ENCODE assay signal across 14 cellular contexts in genomic region chr10:95475003-95475383, GRCh38.
DNase-seq lines count a peak whose midpoint lies in the region; ATAC-seq and TF ChIP-seq lines count a peak whose summit lies in the region.
"Had no signal": no experiment of that assay in that cellular context is flagged by ENCODE, and none has a peak within 500 bp of the region (broad histone marks: within the 10 kb centered on the region; RNA-seq: fewer than 3 reads in every experiment).

No MANE protein-coding gene starts in this region.

- H3K4me3 Mint-ChIP-seq in Caco-2 (ENCODE audit: unreplicated experiment), result peak overlapping the region; percentile 25
- H3K4me3 Mint-ChIP-seq: central memory CD8-positive, alpha-beta T cell; naive thymus-derived CD8-positive, alpha-beta T cell; T-helper 17 cell had no signal

- H3K36me3 Mint-ChIP-seq in Caco-2 (ENCODE audit: insufficient read depth, unreplicated experiment), result no peaks in the 10 kb centered on the region
- H3K36me3 Mint-ChIP-seq: naive thymus-derived CD8-positive, alpha-beta T cell had no signal

- POLR2A ChIA-PET in Caco-2 (lab: Charles Lee), result interaction anchor here (1.2 kb wide), 1 partner anchor 29 kb away, joined by 5 read pairs; no protein-coding TSS in a partner anchor

- peak overlapping the region; percentile 83 for H3K27ac Mint-ChIP-seq in Caco-2 (ENCODE audit: unreplicated experiment)
- H3K27ac Mint-ChIP-seq: naive thymus-derived CD8-positive, alpha-beta T cell; T-helper 17 cell had no signal

- H3K27me3 ChIP-seq in Caco-2 (replicated peaks; ENCODE audit: control insufficient read depth, insufficient read depth, low read length), result no peaks in the 10 kb centered on the region
- H3K27me3 ChIP-seq in skeletal muscle tissue (ENCODE audit: control insufficient read depth in 3 of 3, insufficient read depth in 3 of 3, low read length in 3 of 3), result no peaks in the 10 kb centered on the region

- H3K27ac ChIP-seq in skeletal muscle tissue (ENCODE audit: low read depth, low read length), result peak overlapping the region; percentile 92
- H3K27ac ChIP-seq: PC-9 had no signal

- peaks cover 91% of the 10 kb centered on the region for H3K4me1 ChIP-seq in Caco-2
- H3K4me1 ChIP-seq in skeletal muscle tissue (ENCODE audit: control insufficient read depth in 3 of 3, insufficient read depth in 3 of 3, low read length in 3 of 3), result peaks cover 55 to 78% (median 68%) of the 10 kb centered on the region in 3 donors

- no peaks in the 10 kb centered on the region for H3K27me3 Mint-ChIP-seq in Caco-2 (ENCODE audit: insufficient read depth, unreplicated experiment)

- TF ChIP-seq CTCF in Caco-2 (IDR thresholded peaks at IDR 0.05; ENCODE audit: insufficient read depth in 1 of 2, low read depth in 1 of 2, low read length in 1 of 2, severe bottlenecking in 1 of 2, unreplicated experiment in 1 of 2), result no peak

- intact Hi-C loops in Caco-2 (cut with micrococcal nuclease; ENCODE audit: unreplicated experiment), result no loop called here
- intact Hi-C loops in left colon (cut with DNase I, micrococcal nuclease), result no loop called here

- CTCF ChIA-PET in Caco-2 (lab: Charles Lee), result interaction anchor here (0.8 to 1.3 kb wide), 3 partner anchors 18 to 123 kb away, joined by 3 to 5 read pairs (median 4); no protein-coding TSS in a partner anchor

- TSS peak; percentile 65 for BruUV-seq in Caco-2 (replicated peaks; lab: Mats Ljungman, UMichigan)

- peaks cover 58% of the 10 kb centered on the region for H3K4me1 Mint-ChIP-seq in Caco-2 (ENCODE audit: low read depth, unreplicated experiment)
- H3K4me1 Mint-ChIP-seq: central memory CD8-positive, alpha-beta T cell; naive thymus-derived CD8-positive, alpha-beta T cell had no signal

- no peak for DNase-seq in Caco-2
- DNase-seq in cerebellar cortex (ENCODE audit: low spot score), result peak; percentile 37
- peak in 1 of 2 donors; percentile 18 for DNase-seq in left colon
- DNase-seq in NCI-H2081 (lab: John Stamatoyannopoulos, UW), result no peak
- DNase-seq: activated CD4-positive, alpha-beta T cell treated with anti-CD3 and anti-CD28 coated beads, Interleukin-2, amount 50 U/mL, for 4 hours; activated gamma-delta T cell; naive thymus-derived CD8-positive, alpha-beta T cell; PC-9; T-helper 17 cell had no signal

- peak overlapping the region in 2 of 3 donors; percentile 29 to 41 for H3K9ac ChIP-seq in skeletal muscle tissue (ENCODE audit: low read depth in 1 of 3, low read length in 3 of 3)

- no peaks in the 10 kb centered on the region for H3K9me3 Mint-ChIP-seq in Caco-2 (ENCODE audit: unreplicated experiment)
- H3K9me3 Mint-ChIP-seq: central memory CD8-positive, alpha-beta T cell; naive thymus-derived CD8-positive, alpha-beta T cell had no signal

- H3K9me3 ChIP-seq in Caco-2 (no peaks in the 10 kb centered on the region), skeletal muscle tissue (ENCODE audit: control insufficient read depth in 3 of 3, low read length in 3 of 3) (no peaks in the 10 kb centered on the region)

- H3K36me3 ChIP-seq in Caco-2 (ENCODE audit: control insufficient read depth, insufficient read depth, low read length), result peaks cover 3% of the 10 kb centered on the region; the same call in 1 of the 2 replicates
- no peaks in the 10 kb centered on the region for H3K36me3 ChIP-seq in skeletal muscle tissue (ENCODE audit: control insufficient read depth in 3 of 3, insufficient read depth in 3 of 3, low read length in 3 of 3)

- H3K4me3 ChIP-seq in Caco-2 (ENCODE audit: low read depth, low read length) (no peak overlapping the region), skeletal muscle tissue (ENCODE audit: low read length in 3 of 3) (no peak overlapping the region)
- H3K4me3 ChIP-seq: PC-9 had no signal

- ATAC-seq in left colon (peak; percentile 24), GM18870 (IDR thresholded peaks at IDR 0.05; ENCODE audit: unreplicated experiment) (no peak), HG02571 (IDR thresholded peaks at IDR 0.05; ENCODE audit: unreplicated experiment) (no peak), HG03159 (IDR thresholded peaks at IDR 0.05; ENCODE audit: unreplicated experiment) (no peak)
- ATAC-seq: naive thymus-derived CD8-positive, alpha-beta T cell; T-helper 17 cell had no signal
